2 cellular contexts compared by ENCODE assay signal in genomic region chr20:35952480-35953410, GRCh38.
TF ChIP-seq lines count a peak whose summit lies in the region.

No MANE protein-coding gene starts in this region.

TF ChIP-seq in K562, 482 proteins besides CTCF, POLR2A, EP300 and RAD21 (continued from another document and continues in another):
- no peak for TF ChIP-seq AFF1 (IDR thresholded peaks at IDR 0.05; ENCODE audit: low read depth in 1 of 2, partially characterized antibody in 2 of 2)
- no peak for TF ChIP-seq PHF8 (IDR thresholded peaks at IDR 0.05; ENCODE audit: borderline replicate concordance, low read length)
- no peak for TF ChIP-seq PKNOX1 (IDR thresholded peaks at IDR 0.05)
- no peak for TF ChIP-seq ZC3H11A (IDR thresholded peaks at IDR 0.05; ENCODE audit: low read depth, low read length)
- peak; percentile 13; the same call in 1 of the 2 replicates for TF ChIP-seq SUPT5H (IDR thresholded peaks at IDR 0.05)
- no peak for TF ChIP-seq EP400 (IDR thresholded peaks at IDR 0.05)
- peak; percentile 29 for TF ChIP-seq KDM5B (IDR thresholded peaks at IDR 0.05; ENCODE audit: insufficient replicate concordance, low read depth, low read length)
- TF ChIP-seq MYNN (IDR thresholded peaks at IDR 0.05): 0 out of 2 replicates have a peak, but pooled peaks have one; percentile 9
- TF ChIP-seq MYNN (CRISPR knock-in tag; IDR thresholded peaks at IDR 0.05): no peak
- no peak for TF ChIP-seq ZNF354B (CRISPR knock-in tag; IDR thresholded peaks at IDR 0.05)
- TF ChIP-seq TAF1 (IDR thresholded peaks at IDR 0.05; ENCODE audit: control insufficient read depth, extremely low read depth, insufficient read depth, low read length, severe bottlenecking): peak; percentile 6
- TF ChIP-seq HMBOX1 (IDR thresholded peaks at IDR 0.05): peak; percentile 71
- no peak for TF ChIP-seq FOXK2 (conservative IDR thresholded peaks at IDR 0.05 in 1 of 2, IDR thresholded peaks at IDR 0.05 in 1 of 2; ENCODE audit: low read depth in 2 of 2)
- no peak for TF ChIP-seq NCOA6 (IDR thresholded peaks at IDR 0.05)
- TF ChIP-seq CEBPZ (IDR thresholded peaks at IDR 0.05; ENCODE audit: borderline replicate concordance, low read depth, low read length): no peak
- no peak for TF ChIP-seq ZBTB8A (IDR thresholded peaks at IDR 0.05; ENCODE audit: partially characterized antibody)
- no peak for TF ChIP-seq FOXM1 (IDR thresholded peaks at IDR 0.05; ENCODE audit: low read depth)
- no peak for TF ChIP-seq FOXM1 (CRISPR knock-in tag; IDR thresholded peaks at IDR 0.05; ENCODE audit: low read depth)
- no peak for TF ChIP-seq SMAD2 (IDR thresholded peaks at IDR 0.05; ENCODE audit: low read depth, low read length)

TF ChIP-seq in liver, 16 proteins besides CTCF, POLR2A, EP300 and RAD21 (continued from another document):
- TF ChIP-seq REST (IDR thresholded peaks at IDR 0.05): no peak
- no peak for TF ChIP-seq JUND (IDR thresholded peaks at IDR 0.05)
- no peak for TF ChIP-seq NR2F2 (IDR thresholded peaks at IDR 0.05)
- TF ChIP-seq ATF3 (IDR thresholded peaks at IDR 0.05): no peak
- no peak for TF ChIP-seq EGR1 (IDR thresholded peaks at IDR 0.05; ENCODE audit: low read depth in 2 of 2)
- TF ChIP-seq FOXA1 (IDR thresholded peaks at IDR 0.05): no peak
- TF ChIP-seq HNF4G (IDR thresholded peaks at IDR 0.05): no peak
- no peak for TF ChIP-seq ZBTB33 (IDR thresholded peaks at IDR 0.05)
- no peak for TF ChIP-seq RXRA (IDR thresholded peaks at IDR 0.05)
- no peak for TF ChIP-seq FOXA2 (IDR thresholded peaks at IDR 0.05)
- TF ChIP-seq TAF1 (conservative IDR thresholded peaks at IDR 0.05): no peak
